ENCODE assay signal across 17 cellular contexts in the genomic region with DNA sequence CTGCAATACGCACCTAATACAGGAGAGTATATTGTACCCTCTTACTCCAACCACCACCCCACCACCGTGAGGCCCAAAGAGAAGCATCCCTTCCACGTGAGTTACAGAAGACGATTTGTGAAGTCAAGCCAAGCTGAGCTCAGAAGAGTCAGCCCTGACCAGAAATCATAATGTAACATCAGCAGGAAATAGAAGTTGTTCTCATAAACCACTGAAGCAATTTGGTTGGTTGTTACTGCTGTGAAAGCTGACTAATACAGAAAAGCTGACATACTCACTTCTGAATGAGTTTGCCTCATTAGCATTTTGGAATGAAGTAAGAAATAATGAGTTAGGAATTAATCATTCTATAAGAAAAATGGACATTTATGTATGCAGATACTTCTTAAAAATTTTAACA.
A peak's percentile ranks its signal among the peaks of the same experiment; 100 is the strongest.
DNase-seq lines count a peak whose midpoint lies in the region; ATAC-seq and TF ChIP-seq lines count a peak whose summit lies in the region.
"Had no signal": no experiment of that assay in that cellular context is flagged by ENCODE, and none has a peak within 500 bp of the region (broad histone marks: within the 10 kb centered on the region; RNA-seq: fewer than 3 reads in every experiment).

No MANE protein-coding gene starts in this region.

- H3K4me3 Mint-ChIP-seq in CD14-positive monocyte = no peak overlapping the region
- H3K4me3 Mint-ChIP-seq: CD8-positive, alpha-beta T cell had no signal

- WGBS in right cardiac atrium = 77% methylated on average over 4 of the region's 4 CpGs

- no peaks in the 10 kb centered on the region for H3K9me3 ChIP-seq in right cardiac atrium (ENCODE audit: control insufficient read depth, low read length)
- H3K9me3 ChIP-seq: Peyer's patch had no signal

- no peaks in the 10 kb centered on the region for H3K4me1 Mint-ChIP-seq in CD14-positive monocyte

- H3K27me3 Mint-ChIP-seq in CD14-positive monocyte (ENCODE audit: low read depth in 3 of 3) = peaks cover 0 to 3% (median 2%) of the 10 kb centered on the region in 3 donors

- H3K27ac ChIP-seq in right cardiac atrium (ENCODE audit: low read length) (no peak overlapping the region), substantia nigra (ENCODE audit: low read depth, low read length, poor library complexity, severe bottlenecking) (no peak overlapping the region)
- H3K27ac ChIP-seq: Peyer's patch had no signal

- DNase-seq in Right ventricle myocardium inferior (ENCODE audit: missing footprints) = peak; percentile 27
- DNase-seq in right cardiac atrium = no peak
- peak; percentile 53 for DNase-seq in astrocyte of the hippocampus (ENCODE audit: low read depth, low spot score)
- peak; percentile 13 for DNase-seq in fibroblast of pulmonary artery (ENCODE audit: low read depth)
- no peak for DNase-seq in CD14-positive monocyte (ENCODE audit: low spot score)
- DNase-seq in substantia nigra (lab: John Stamatoyannopoulos, UW) = no peak
- DNase-seq in stimulated activated CD4-positive, alpha-beta T cell treated with anti-CD3 and anti-CD28 coated beads, Interleukin-2, amount 100 ng/mL, for 24 hours = no peak
- DNase-seq: 8988T; CD8-positive, alpha-beta T cell; DMS79; GOT3; NCI-H1092 treated with DMSO at 0.1 percent for 48 hours; NCI-H524; Peyer's patch; SHP77 treated with DMSO at 0.1 percent for 48 hours had no signal

- peaks cover 6 to 25% (median 13%) of the 10 kb centered on the region in 7 donors for H3K9me3 Mint-ChIP-seq in CD14-positive monocyte

- H3K27me3 ChIP-seq in right cardiac atrium (ENCODE audit: control insufficient read depth, insufficient read depth) = no peaks in the 10 kb centered on the region
- H3K27me3 ChIP-seq: Peyer's patch had no signal

- no peak for ATAC-seq in Right ventricle myocardium inferior
- ATAC-seq in right cardiac atrium = no peak
- ATAC-seq in GM21526 (IDR thresholded peaks at IDR 0.05; ENCODE audit: low FRiP score, unreplicated experiment) = no peak
- ATAC-seq: CD8-positive, alpha-beta T cell; K562 had no signal

- H3K4me3 ChIP-seq in right cardiac atrium (ENCODE audit: low read length) = no peak overlapping the region
- no peak overlapping the region for H3K4me3 ChIP-seq in fibroblast of pulmonary artery (replicated peaks; ENCODE audit: low read depth, low read length)
- H3K4me3 ChIP-seq: K562, Peyer's patch had no signal

- intact Hi-C loops in Right ventricle myocardium inferior (cut with DNase I) (no loop called here), right cardiac atrium (cut with DNase I) (no loop called here), CD14-positive monocyte (cut with micrococcal nuclease) (no loop called here)

- no peak overlapping the region for H3K27ac Mint-ChIP-seq in CD14-positive monocyte
- H3K27ac Mint-ChIP-seq: CD8-positive, alpha-beta T cell had no signal

- TF ChIP-seq CTCF in fibroblast of pulmonary artery (IDR thresholded peaks at IDR 0.05; ENCODE audit: low read length, missing control alignments) (no peak), CD14-positive monocyte (IDR thresholded peaks at IDR 0.05) (no peak)

- H3K36me3 Mint-ChIP-seq in CD14-positive monocyte = no peaks in the 10 kb centered on the region
- H3K36me3 Mint-ChIP-seq: CD8-positive, alpha-beta T cell had no signal

- H3K4me1 ChIP-seq in right cardiac atrium (ENCODE audit: control insufficient read depth, insufficient read depth, low read length) = no peaks in the 10 kb centered on the region
- H3K4me1 ChIP-seq: Peyer's patch had no signal

Comparison
In these comparisons a context has a peak if more than half of its experiments do, and no peak if none do; other contexts are left out.
1. DNase-seq: peak in Right ventricle myocardium inferior (single experiment), astrocyte of the hippocampus (single experiment) and fibroblast of pulmonary artery (single experiment); none in right cardiac atrium (0 of 3), CD14-positive monocyte (single experiment), substantia nigra (0 of 49) and stimulated activated CD4-positive, alpha-beta T cell treated with anti-CD3 and anti-CD28 coated beads, Interleukin-2, amount 100 ng/mL, for 24 hours (0 of 2).